20 cellular contexts compared by ENCODE assay signal in genomic region chr22:26781591-26781990, GRCh38.
"Had no signal": no experiment of that assay in that cellular context is flagged by ENCODE, and none has a peak within 500 bp of the region (broad histone marks: within the 10 kb centered on the region; RNA-seq: fewer than 3 reads in every experiment).

No MANE protein-coding gene starts in this region.

- H3K27me3 ChIP-seq: heart left ventricle, ovary, stomach had no signal

- H3K4me3 Mint-ChIP-seq: naive thymus-derived CD4-positive, alpha-beta T cell; nephron progenitor cell had no signal

- H3K27ac ChIP-seq: coronary artery, heart left ventricle, ovary, stomach, thoracic aorta had no signal

- ATAC-seq: heart left ventricle; left lobe of liver; naive thymus-derived CD4-positive, alpha-beta T cell; right cardiac atrium had no signal

- H3K9me3 ChIP-seq: ovary, thoracic aorta had no signal

- H3K36me3 ChIP-seq: ovary had no signal

- H3K4me3 ChIP-seq: coronary artery, heart left ventricle, ovary, stomach, thoracic aorta had no signal

- DNase-seq: effector CD4-positive, alpha-beta T cell; foreskin melanocyte; heart left ventricle; hypothalamus; kidney glomerular epithelial cell; mammary epithelial cell; naive thymus-derived CD4-positive, alpha-beta T cell; nephron progenitor cell; nucleus accumbens; ovary; right cardiac atrium; small intestine; stimulated activated CD4-positive, alpha-beta T cell treated with anti-CD3 and anti-CD28 coated beads, Interleukin-12 subunit alpha, Interleukin-12 subunit beta, amount 100 ng/mL, for 4 hours; stimulated activated naive CD4-positive, alpha-beta T cell; stomach; substantia nigra; trophoblast cell had no signal

- H3K27ac Mint-ChIP-seq: nephron progenitor cell had no signal

- H3K4me1 ChIP-seq: stomach had no signal

- H3K27me3 Mint-ChIP-seq: naive thymus-derived CD4-positive, alpha-beta T cell had no signal
